18 cellular contexts compared by ENCODE assay signal in the genomic region with DNA sequence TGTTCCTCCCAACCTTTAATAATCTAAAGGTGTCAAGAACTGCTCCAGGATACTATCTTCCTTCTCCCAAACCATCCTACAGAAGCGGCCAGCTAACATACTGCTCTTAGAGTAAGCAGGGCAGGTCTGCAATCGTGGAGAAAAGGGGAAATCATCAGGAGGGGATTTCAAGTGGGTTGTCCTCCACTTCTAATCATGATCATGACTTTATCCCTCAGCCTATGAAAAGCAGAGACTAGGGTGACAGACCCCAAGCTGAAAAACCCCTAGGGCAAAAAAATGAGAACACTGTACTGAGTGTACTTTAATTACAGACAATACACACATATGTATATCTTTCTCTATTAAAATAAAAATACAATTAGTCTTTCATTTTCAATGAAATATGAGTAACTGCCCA. TPM values are rescaled to one million over a fixed set of nuclear protein-coding genes. Genes with fewer than 3 reads are reported as not detected.
DNase-seq lines count a peak whose midpoint lies in the region; ATAC-seq, FAIRE-seq and TF ChIP-seq lines count a peak whose summit lies in the region.
"Had no signal": no experiment of that assay in that cellular context is flagged by ENCODE, and none has a peak within 500 bp of the region (broad histone marks: within the 10 kb centered on the region; RNA-seq: fewer than 3 reads in every experiment).

No MANE protein-coding gene starts in this region.

- no peak overlapping the region for H3K14ac ChIP-seq in H9 (ENCODE audit: insufficient read depth, low read length)

- H3K4me3 Mint-ChIP-seq in activated naive CD8-positive, alpha-beta T cell treated with anti-CD3 and anti-CD28 coated beads, Interleukin-2, amount 50 U/mL, for 24 hours, result no peak overlapping the region
- H3K4me3 Mint-ChIP-seq in activated naive CD8-positive, alpha-beta T cell treated with anti-CD3 and anti-CD28 coated beads for 36 hours, result no peak overlapping the region
- H3K4me3 Mint-ChIP-seq in H9 (no peak overlapping the region), astrocyte (ENCODE audit: unreplicated experiment) (no peak overlapping the region)
- H3K4me3 Mint-ChIP-seq in stimulated activated naive B cell treated with anti-CD40 and anti-IgM and Interleukin-4, amounts not matched to agents 10 μg/mL and 1 μg/mL and 100 μg/mL, for 72 hours, result no peak overlapping the region
- no peak overlapping the region for H3K4me3 Mint-ChIP-seq in activated T-helper 2 cell treated with anti-CD3 and anti-CD28 coated beads, Interferon-gamma antibody, Interleukin-2, Interleukin-4, amounts not matched to agents 10 μg/mL and 5 μg/mL and 100 μg/mL, durations not matched to agents 14 hours and 24 hours and 36 hours (ENCODE audit: low read depth)

- H2BK5ac ChIP-seq in H9 (ENCODE audit: insufficient read length, low read length), result no peak overlapping the region

- peaks cover 10% of the 10 kb centered on the region for H3K36me3 Mint-ChIP-seq in activated naive CD8-positive, alpha-beta T cell treated with anti-CD3 and anti-CD28 coated beads, Interleukin-2, amount 50 U/mL, for 24 hours (ENCODE audit: low read depth)
- H3K36me3 Mint-ChIP-seq in activated naive CD8-positive, alpha-beta T cell treated with anti-CD3 and anti-CD28 coated beads for 36 hours, result peaks cover 5% of the 10 kb centered on the region
- peaks cover 3 to 21% (median 10%) of the 10 kb centered on the region in 3 experiments; a peak in 6 of 7 replicates for H3K36me3 Mint-ChIP-seq in H9 (ENCODE audit: insufficient read depth in 1 of 3, low read depth in 3 of 3)
- no peaks in the 10 kb centered on the region for H3K36me3 Mint-ChIP-seq in astrocyte (ENCODE audit: low read depth, unreplicated experiment)
- H3K36me3 Mint-ChIP-seq in stimulated activated naive B cell treated with anti-CD40 and anti-IgM and Interleukin-4, amounts not matched to agents 10 μg/mL and 1 μg/mL and 100 μg/mL, for 72 hours, result no peaks in the 10 kb centered on the region
- peaks cover 61% of the 10 kb centered on the region for H3K36me3 Mint-ChIP-seq in activated T-helper 2 cell treated with anti-CD3 and anti-CD28 coated beads, Interferon-gamma antibody, Interleukin-2, Interleukin-4, amounts not matched to agents 10 μg/mL and 5 μg/mL and 100 μg/mL, durations not matched to agents 14 hours and 24 hours and 36 hours (ENCODE audit: low read depth)

- H2BK20ac ChIP-seq in H9 (ENCODE audit: low read depth, low read length, poor library complexity, severe bottlenecking), result no peak overlapping the region

- H3K36me3 ChIP-seq in astrocyte (ENCODE audit: insufficient read depth, low read length), result no peaks in the 10 kb centered on the region

- peak; percentile 37 for ATAC-seq in activated naive CD8-positive, alpha-beta T cell treated with anti-CD3 and anti-CD28 coated beads, Interleukin-2, amount 50 U/mL, for 24 hours
- ATAC-seq in stimulated activated naive B cell treated with anti-CD40 and anti-IgM and Interleukin-4, amounts not matched to agents 10 μg/mL and 1 μg/mL and 100 μg/mL, for 72 hours (replicated peaks), result peak; percentile 62 to 78
- ATAC-seq: Panc1, Right ventricle myocardium inferior had no signal

- H3K27me3 ChIP-seq in H9 (ENCODE audit: insufficient read depth, low read length) (no peaks in the 10 kb centered on the region), astrocyte (ENCODE audit: insufficient read depth, low read length) (no peaks in the 10 kb centered on the region)

- no peak overlapping the region for H3K27ac Mint-ChIP-seq in activated naive CD8-positive, alpha-beta T cell treated with anti-CD3 and anti-CD28 coated beads, Interleukin-2, amount 50 U/mL, for 24 hours
- H3K27ac Mint-ChIP-seq in activated naive CD8-positive, alpha-beta T cell treated with anti-CD3 and anti-CD28 coated beads for 36 hours, result no peak overlapping the region
- H3K27ac Mint-ChIP-seq in H9, result peak overlapping the region in 2 of 3 experiments; percentile 15 to 82; a peak in 1 of 7 replicates
- peak overlapping the region; percentile 53 for H3K27ac Mint-ChIP-seq in astrocyte (ENCODE audit: unreplicated experiment)
- H3K27ac Mint-ChIP-seq in stimulated activated naive B cell treated with anti-CD40 and anti-IgM and Interleukin-4, amounts not matched to agents 10 μg/mL and 1 μg/mL and 100 μg/mL, for 72 hours, result no peak overlapping the region
- H3K27ac Mint-ChIP-seq in activated T-helper 2 cell treated with anti-CD3 and anti-CD28 coated beads, Interferon-gamma antibody, Interleukin-2, Interleukin-4, amounts not matched to agents 10 μg/mL and 5 μg/mL and 100 μg/mL, durations not matched to agents 14 hours and 24 hours and 36 hours, result no peak overlapping the region

- H3K4me2 ChIP-seq in H9 (ENCODE audit: insufficient read depth, insufficient read length, low read length) (no peak overlapping the region), astrocyte (ENCODE audit: low read length) (no peak overlapping the region)

- no peak overlapping the region for H2BK12ac ChIP-seq in H9 (ENCODE audit: insufficient read length, low read depth, low read length)

- no peak overlapping the region for H3K18ac ChIP-seq in H9 (ENCODE audit: insufficient read length, low read depth, low read length)

- H2AFZ ChIP-seq in H9 (ENCODE audit: low read length) (no peak overlapping the region), astrocyte (ENCODE audit: low read depth, low read length) (no peak overlapping the region)

- no peak overlapping the region for H2BK15ac ChIP-seq in H9 (ENCODE audit: low read depth, low read length)

- intact Hi-C loops in activated T-helper 2 cell treated with anti-CD3 and anti-CD28 coated beads, Interferon-gamma antibody, Interleukin-2, Interleukin-4, amounts not matched to agents 10 μg/mL and 5 μg/mL and 100 μg/mL, durations not matched to agents 14 hours and 24 hours and 36 hours (cut with micrococcal nuclease), result no loop called here

- H3K79me2 ChIP-seq in H9 (ENCODE audit: insufficient read depth, low read length) (peaks cover 2% of the 10 kb centered on the region; the same call in 1 of the 2 replicates), astrocyte (ENCODE audit: insufficient read depth, low read length) (peaks cover 49% of the 10 kb centered on the region)

- H3K23me2 ChIP-seq in H9 (ENCODE audit: insufficient read length, low read depth, low read length, poor library complexity, severe bottlenecking), result no peaks in the 10 kb centered on the region

- no peak overlapping the region for H4K5ac ChIP-seq in H9 (ENCODE audit: insufficient read length, low read depth, low read length)

- no peak overlapping the region for H3K4me3 ChIP-seq in astrocyte (ENCODE audit: insufficient read depth, low read depth, low read length)
- H3K4me3 ChIP-seq: K562, SK-N-MC had no signal

- H4K20me1 ChIP-seq in H9 (ENCODE audit: control insufficient read depth, insufficient read depth, insufficient read length) (no peaks in the 10 kb centered on the region), astrocyte (ENCODE audit: insufficient read depth, low read length) (peaks cover 23% of the 10 kb centered on the region)

- H3K9ac ChIP-seq in H9 (ENCODE audit: extremely low read depth, insufficient read length, low read length), result no peak overlapping the region
- no peak overlapping the region for H3K9ac ChIP-seq in astrocyte (ENCODE audit: low read length)

- no peak overlapping the region for H3K56ac ChIP-seq in H9 (ENCODE audit: insufficient read length, low read depth, low read length)

- H3K4me1 ChIP-seq in H9 (ENCODE audit: insufficient read depth, low read length) (no peaks in the 10 kb centered on the region), astrocyte (ENCODE audit: insufficient read depth, low read length) (no peaks in the 10 kb centered on the region)

- H3K4me1 Mint-ChIP-seq in activated naive CD8-positive, alpha-beta T cell treated with anti-CD3 and anti-CD28 coated beads, Interleukin-2, amount 50 U/mL, for 24 hours, result peaks cover 30% of the 10 kb centered on the region
- H3K4me1 Mint-ChIP-seq in activated naive CD8-positive, alpha-beta T cell treated with anti-CD3 and anti-CD28 coated beads for 36 hours, result peaks cover 16% of the 10 kb centered on the region
- peaks cover 13 to 17% of the 10 kb centered on the region in 2 experiments for H3K4me1 Mint-ChIP-seq in H9
- peaks cover 12% of the 10 kb centered on the region for H3K4me1 Mint-ChIP-seq in astrocyte (ENCODE audit: low read depth, unreplicated experiment)
- H3K4me1 Mint-ChIP-seq in stimulated activated naive B cell treated with anti-CD40 and anti-IgM and Interleukin-4, amounts not matched to agents 10 μg/mL and 1 μg/mL and 100 μg/mL, for 72 hours, result no peaks in the 10 kb centered on the region
- peaks cover 26% of the 10 kb centered on the region for H3K4me1 Mint-ChIP-seq in activated T-helper 2 cell treated with anti-CD3 and anti-CD28 coated beads, Interferon-gamma antibody, Interleukin-2, Interleukin-4, amounts not matched to agents 10 μg/mL and 5 μg/mL and 100 μg/mL, durations not matched to agents 14 hours and 24 hours and 36 hours (ENCODE audit: low read depth)

- no peak overlapping the region for H4K91ac ChIP-seq in H9 (ENCODE audit: insufficient read length, low read depth, low read length)

- H3T11ph ChIP-seq in H9 (ENCODE audit: low read length), result no peak overlapping the region

- FAIRE-seq in astrocyte (lab: Jason Lieb, UNC), result no peak
- FAIRE-seq: K562 had no signal

- no peak overlapping the region for H2BK120ac ChIP-seq in H9 (ENCODE audit: low read depth, low read length, poor library complexity, severe bottlenecking)

- no peak overlapping the region for H2AK5ac ChIP-seq in H9 (ENCODE audit: insufficient read length, low read length)

- H3K4ac ChIP-seq in H9 (ENCODE audit: low read depth, low read length), result no peak overlapping the region

- H3K27me3 Mint-ChIP-seq in activated naive CD8-positive, alpha-beta T cell treated with anti-CD3 and anti-CD28 coated beads, Interleukin-2, amount 50 U/mL, for 24 hours, result no peaks in the 10 kb centered on the region
- no peaks in the 10 kb centered on the region for H3K27me3 Mint-ChIP-seq in activated naive CD8-positive, alpha-beta T cell treated with anti-CD3 and anti-CD28 coated beads for 36 hours
- H3K27me3 Mint-ChIP-seq in H9 (ENCODE audit: low read depth) (no peaks in the 10 kb centered on the region), astrocyte (ENCODE audit: low read depth, unreplicated experiment) (no peaks in the 10 kb centered on the region)
- H3K27me3 Mint-ChIP-seq in stimulated activated naive B cell treated with anti-CD40 and anti-IgM and Interleukin-4, amounts not matched to agents 10 μg/mL and 1 μg/mL and 100 μg/mL, for 72 hours, result no peaks in the 10 kb centered on the region
- no peaks in the 10 kb centered on the region for H3K27me3 Mint-ChIP-seq in activated T-helper 2 cell treated with anti-CD3 and anti-CD28 coated beads, Interferon-gamma antibody, Interleukin-2, Interleukin-4, amounts not matched to agents 10 μg/mL and 5 μg/mL and 100 μg/mL, durations not matched to agents 14 hours and 24 hours and 36 hours (ENCODE audit: low read depth)

- TF ChIP-seq CTCF in H9 (conservative IDR thresholded peaks at IDR 0.05), result no peak
- no peak for TF ChIP-seq CTCF in astrocyte (IDR thresholded peaks at IDR 0.05; ENCODE audit: insufficient read depth, low read depth, low read length)

- no peaks in the 10 kb centered on the region for H3K9me3 Mint-ChIP-seq in activated naive CD8-positive, alpha-beta T cell treated with anti-CD3 and anti-CD28 coated beads, Interleukin-2, amount 50 U/mL, for 24 hours
- no peaks in the 10 kb centered on the region for H3K9me3 Mint-ChIP-seq in activated naive CD8-positive, alpha-beta T cell treated with anti-CD3 and anti-CD28 coated beads for 36 hours
- H3K9me3 Mint-ChIP-seq in H9 (no peaks in the 10 kb centered on the region), astrocyte (ENCODE audit: unreplicated experiment) (no peaks in the 10 kb centered on the region)
- H3K9me3 Mint-ChIP-seq in stimulated activated naive B cell treated with anti-CD40 and anti-IgM and Interleukin-4, amounts not matched to agents 10 μg/mL and 1 μg/mL and 100 μg/mL, for 72 hours, result no peaks in the 10 kb centered on the region
- H3K9me3 Mint-ChIP-seq in activated T-helper 2 cell treated with anti-CD3 and anti-CD28 coated beads, Interferon-gamma antibody, Interleukin-2, Interleukin-4, amounts not matched to agents 10 μg/mL and 5 μg/mL and 100 μg/mL, durations not matched to agents 14 hours and 24 hours and 36 hours, result no peaks in the 10 kb centered on the region

- no peak overlapping the region for H3K27ac ChIP-seq in H9 (ENCODE audit: insufficient read length, low read depth, low read length)
- H3K27ac ChIP-seq in astrocyte (ENCODE audit: low read depth, low read length), result no peak overlapping the region
- H3K27ac ChIP-seq: C4-2B, SK-N-MC had no signal

- H3K9me3 ChIP-seq in H9 (ENCODE audit: control insufficient read depth, low read depth, low read length), result no peaks in the 10 kb centered on the region
- no peaks in the 10 kb centered on the region for H3K9me3 ChIP-seq in astrocyte (ENCODE audit: insufficient read depth, low read depth, low read length)

- no peaks in the 10 kb centered on the region for H3K79me1 ChIP-seq in H9 (ENCODE audit: insufficient read depth, low read depth, low read length, poor library complexity, severe bottlenecking)

- H4K8ac ChIP-seq in H9 (replicated peaks; ENCODE audit: insufficient read length, low read depth, low read length), result no peak overlapping the region

- no CpG with 5 or more reads among the region's 2 CpGs for WGBS in H9 (ENCODE audit: extremely low coverage, insufficient read length, low lambda C conversion rate)

- no peak for DNase-seq in activated naive CD8-positive, alpha-beta T cell treated with anti-CD3 and anti-CD28 coated beads, Interleukin-2, amount 50 U/mL, for 24 hours
- no peak for DNase-seq in activated naive CD8-positive, alpha-beta T cell treated with anti-CD3 and anti-CD28 coated beads for 36 hours
- DNase-seq in H9 (no peak), astrocyte (ENCODE audit: low read depth) (no peak), NCI-H2227 treated with DMSO at 0.1 percent for 48 hours (lab: John Stamatoyannopoulos, UW) (no peak), NCI-H446 (lab: John Stamatoyannopoulos, UW) (no peak)
- no peak for DNase-seq in stimulated activated naive B cell treated with anti-CD40 and anti-IgM and Interleukin-4, amounts not matched to agents 10 μg/mL and 1 μg/mL and 100 μg/mL, for 72 hours
- DNase-seq in activated T-helper 2 cell treated with anti-CD3 and anti-CD28 coated beads, Interferon-gamma antibody, Interleukin-2, Interleukin-4, amounts not matched to agents 10 μg/mL and 5 μg/mL and 100 μg/mL, durations not matched to agents 14 hours and 24 hours and 36 hours (ENCODE audit: low spot score), result no peak
- DNase-seq: DMS53, MV-4-11, NCI-H187 treated with DMSO at 0.1 percent for 48 hours, NCI-H2171 treated with DMSO at 0.1 percent for 48 hours, NCI-H510A had no signal

- H3K23ac ChIP-seq in H9 (ENCODE audit: insufficient read length, low read depth, low read length), result no peak overlapping the region

RNA-seq across cellular contexts. Expression of a gene that starts 13.9 kb away (rescaled TPM):
- total RNA-seq in activated naive CD8-positive, alpha-beta T cell treated with anti-CD3 and anti-CD28 coated beads for 36 hours, result 10 to 100 TPM; 21.6 to 24.4 TPM
- total RNA-seq in H9 (2021) (62.5 and 64.0 TPM in 2 replicates), astrocyte (21.4 and 24.2 TPM in 2 replicates)
- 64.7 and 66.5 TPM in 2 replicates for total RNA-seq in activated T-helper 2 cell treated with anti-CD3 and anti-CD28 coated beads, Interferon-gamma antibody, Interleukin-2, Interleukin-4, amounts not matched to agents 10 μg/mL and 5 μg/mL and 100 μg/mL, durations not matched to agents 14 hours and 24 hours and 36 hours

Comparison
In these comparisons a context has a peak if more than half of its experiments do, and no peak if none do; other contexts are left out.
1. H3K27ac Mint-ChIP-seq: peak in H9 (2 of 3) and astrocyte (single experiment); none in activated naive CD8-positive, alpha-beta T cell treated with anti-CD3 and anti-CD28 coated beads, Interleukin-2, amount 50 U/mL, for 24 hours (single experiment), activated naive CD8-positive, alpha-beta T cell treated with anti-CD3 and anti-CD28 coated beads for 36 hours (single experiment), stimulated activated naive B cell treated with anti-CD40 and anti-IgM and Interleukin-4, amounts not matched to agents 10 μg/mL and 1 μg/mL and 100 μg/mL, for 72 hours (single experiment) and activated T-helper 2 cell treated with anti-CD3 and anti-CD28 coated beads, Interferon-gamma antibody, Interleukin-2, Interleukin-4, amounts not matched to agents 10 μg/mL and 5 μg/mL and 100 μg/mL, durations not matched to agents 14 hours and 24 hours and 36 hours (single experiment).